In genomic region chr12:12327802-12328201, GRCh38 we compare ENCODE assay signal across 8 cellular contexts. TPM values are rescaled to one million over a fixed set of nuclear protein-coding genes. Genes with fewer than 3 reads are reported as not detected.
DNase-seq lines count a peak whose midpoint lies in the region; ATAC-seq and TF ChIP-seq lines count a peak whose summit lies in the region.

No MANE protein-coding gene starts in this region.

- intact Hi-C loops in IMR-90 (cut with micrococcal nuclease), result loop anchor here (1.0 to 10.0 kb wide), 3 partner anchors 153 to 292 kb away; no protein-coding TSS in a partner anchor

- no peak for TF ChIP-seq POLR2A in IMR-90 (IDR thresholded peaks at IDR 0.05; ENCODE audit: low read depth, low read length)

- no peaks in the 10 kb centered on the region for H3K9me3 ChIP-seq in IMR-90 (ENCODE audit: control insufficient read depth, insufficient read depth, low read length)

- H3K14ac ChIP-seq in IMR-90 (replicated peaks; ENCODE audit: low read depth, low read length), result no peak overlapping the region

- H3K27me3 ChIP-seq in IMR-90 (ENCODE audit: control insufficient read depth, insufficient read depth, low read length), result 0 out of 2 replicates have a peak, but pooled peaks cover 2% of the 10 kb centered on the region

- in situ Hi-C loops in IMR-90 (cut with MboI; ENCODE audit: low sequenced_read_pairs), result loop anchor here (10.0 kb wide), 1 partner anchor 743 kb away; no protein-coding TSS in a partner anchor

- H3K9ac ChIP-seq in IMR-90 (ENCODE audit: low read depth, low read length), result no peak overlapping the region

- no peaks in the 10 kb centered on the region for H3K9me1 ChIP-seq in IMR-90 (ENCODE audit: insufficient read depth, low read length)

- ATAC-seq in IMR-90 (ENCODE audit: low read depth), result peak; percentile 65
- no peak for ATAC-seq in HG02973 (IDR thresholded peaks at IDR 0.05; ENCODE audit: unreplicated experiment)
- no peak for ATAC-seq in HG03108 (IDR thresholded peaks at IDR 0.05; ENCODE audit: unreplicated experiment)

- no peak overlapping the region for H3K23ac ChIP-seq in IMR-90 (ENCODE audit: low read depth, low read length)

- H2BK15ac ChIP-seq in IMR-90 (ENCODE audit: low read depth, low read length), result no peak overlapping the region

- TF ChIP-seq RAD21 in IMR-90 (IDR thresholded peaks at IDR 0.05; ENCODE audit: low read length), result peak; percentile 82

- no peak overlapping the region for H2BK5ac ChIP-seq in IMR-90 (ENCODE audit: low read depth, low read length, poor library complexity, severe bottlenecking)

- no peak overlapping the region for H3K4ac ChIP-seq in IMR-90 (ENCODE audit: low read depth, low read length)

- POLR2A ChIA-PET in IMR-90 (lab: Charles Lee; ENCODE audit: unreplicated experiment), result no interaction called here

- H3K27ac ChIP-seq in IMR-90 (ENCODE audit: insufficient read depth, low read length) (no peak overlapping the region), coronary artery (no peak overlapping the region)

- no peaks in the 10 kb centered on the region for H4K20me1 ChIP-seq in IMR-90 (ENCODE audit: insufficient read depth, low read length)

- H3K18ac ChIP-seq in IMR-90 (ENCODE audit: low read depth, low read length), result no peak overlapping the region

- peak; percentile 80 for TF ChIP-seq CTCF in IMR-90 (conservative IDR thresholded peaks at IDR 0.05; ENCODE audit: low read depth, low read length)
- peak; percentile 37 for TF ChIP-seq CTCF in coronary artery (IDR thresholded peaks at IDR 0.05)

- peak overlapping the region in 1 of 2 experiments; percentile 54; a peak in 1 of 4 replicates for H4K8ac ChIP-seq in IMR-90 (ENCODE audit: low read depth in 2 of 2, low read length in 2 of 2)

- no peak overlapping the region for H2AFZ ChIP-seq in IMR-90 (replicated peaks; ENCODE audit: low read length, poor library complexity)

- H3K4me3 ChIP-seq in IMR-90 (ENCODE audit: insufficient read depth, low read depth, low read length), result no peak overlapping the region
- no peak overlapping the region for H3K4me3 ChIP-seq in coronary artery

- no peak overlapping the region for H3K4me2 ChIP-seq in IMR-90 (ENCODE audit: low read depth, low read length)

- CTCF ChIA-PET in IMR-90 (lab: Yijun Ruan, JAX), result interaction anchor here (0.6 to 1.3 kb wide), 8 partner anchors 25 to 277 kb away, joined by 3 to 7 read pairs (median 4); partner anchors contain the start of gene BORCS5

- no peak overlapping the region for H3K56ac ChIP-seq in IMR-90 (ENCODE audit: extremely low read depth, insufficient read depth, low read length)

- no peaks in the 10 kb centered on the region for H3K36me3 ChIP-seq in IMR-90 (ENCODE audit: control insufficient read depth, insufficient read depth, low read length)

- DNase-seq in NCI-H2107 treated with DMSO at 0.1 percent for 48 hours (lab: John Stamatoyannopoulos, UW; ENCODE audit: unreplicated experiment) (peak; percentile 81), NCI-H2107 (lab: John Stamatoyannopoulos, UW) (no peak), IMR-90 (peak; percentile 73), OCI-M1 (lab: John Stamatoyannopoulos, UW) (peak; percentile 82), coronary artery (ENCODE audit: low spot score) (no peak), lung microvascular endothelial cell (ENCODE audit: low read depth in 2 of 2) (peak; percentile 74 to 83)

- no peak overlapping the region for H4K5ac ChIP-seq in IMR-90 (ENCODE audit: low read depth, low read length)

- H2AK5ac ChIP-seq in IMR-90 (ENCODE audit: low read depth, low read length), result no peak overlapping the region

- H2AK9ac ChIP-seq in IMR-90 (replicated peaks; ENCODE audit: low read depth, low read length, poor library complexity), result no peak overlapping the region

- peak overlapping the region; percentile 53 for H2BK120ac ChIP-seq in IMR-90 (ENCODE audit: low read depth, low read length)

- WGBS in IMR-90 (ENCODE audit: extremely low coverage in 2 of 2, insufficient read length in 1 of 2), 2 experiments, result no CpG with 5 or more reads among the region's 1 CpG

- H4K91ac ChIP-seq in IMR-90 (ENCODE audit: insufficient read depth, low read depth, low read length), result no peak overlapping the region

- H3K4me1 ChIP-seq in IMR-90 (ENCODE audit: control insufficient read depth, insufficient read depth, low read length), result peaks cover 2% of the 10 kb centered on the region; the same call in 1 of the 2 replicates

- dilution Hi-C loops in IMR-90 (cut with HindIII; ENCODE audit: low sequenced_read_pairs, unreplicated experiment), result no loop called here

- peak overlapping the region; percentile 58; the same call in 1 of the 2 replicates for H2BK20ac ChIP-seq in IMR-90 (ENCODE audit: low read depth, low read length)

- H3K79me1 ChIP-seq in IMR-90 (ENCODE audit: low read depth in 1 of 2, low read length in 2 of 2), result no peaks in the 10 kb centered on the region

- BruUV-seq in IMR-90 (replicated peaks; lab: Mats Ljungman, UMichigan), result no TSS peak

TF ChIP-seq in IMR-90, 13 proteins besides CTCF, POLR2A, EP300 and RAD21:
- TF ChIP-seq RFX5 (IDR thresholded peaks at IDR 0.05; ENCODE audit: low read depth, low read length), result no peak
- no peak for TF ChIP-seq RCOR1 (IDR thresholded peaks at IDR 0.05; ENCODE audit: insufficient replicate concordance, low read length)
- peak; percentile 71 for TF ChIP-seq SMC3 (IDR thresholded peaks at IDR 0.05; ENCODE audit: low read depth, low read length)
- no peak for TF ChIP-seq MXI1 (IDR thresholded peaks at IDR 0.05; ENCODE audit: borderline replicate concordance, low read depth, low read length)

RNA-seq across cellular contexts. Expression of gene MANSC1, which starts 22.2 kb away (rescaled TPM):
- 1.1 TPM in 2 replicates for total RNA-seq in IMR-90 (2012; rRNA removed)
- 1.9 and 2.2 TPM in 2 replicates for polyA plus RNA-seq in IMR-90 (2012; rRNA removed)
- polyA plus RNA-seq in IMR-90 (2012; cell fraction: cytosol; rRNA removed), result 1.6 and 2.0 TPM in 2 replicates
- polyA plus RNA-seq in IMR-90 (2012; cell fraction: nucleus; rRNA removed; ENCODE audit: low replicate concordance), result 0.11 and 0.71 TPM in 2 replicates
- total RNA-seq in lung microvascular endothelial cell, result 5.0 and 5.4 TPM in 2 replicates

RNA-seq across cellular contexts. Expression of gene BORCS5, which starts 29.1 kb away (rescaled TPM):
- total RNA-seq in IMR-90 (2012; rRNA removed) (14.7 and 18.3 TPM in 2 replicates), lung microvascular endothelial cell (2.2 and 4.0 TPM in 2 replicates)
- 12.2 and 14.4 TPM in 2 replicates for polyA plus RNA-seq in IMR-90 (2012; rRNA removed)
- 8.1 and 9.6 TPM in 2 replicates for polyA plus RNA-seq in IMR-90 (2012; cell fraction: cytosol; rRNA removed)
- polyA plus RNA-seq in IMR-90 (2012; cell fraction: nucleus; rRNA removed; ENCODE audit: low replicate concordance), result 4.5 and 9.3 TPM in 2 replicates

Comparison
In these comparisons a context has a peak if more than half of its experiments do, and no peak if none do; other contexts are left out.
1. DNase-seq: peak in NCI-H2107 treated with DMSO at 0.1 percent for 48 hours (single experiment), IMR-90 (single experiment), OCI-M1 (single experiment) and lung microvascular endothelial cell (2 of 2); none in NCI-H2107 (single experiment) and coronary artery (single experiment).